ENCODE assay signal across 2 cellular contexts in genomic region chr18:11203998-11204397, GRCh38.
TF ChIP-seq lines count a peak whose summit lies in the region.

No MANE protein-coding gene starts in this region.

TF ChIP-seq in A549, 52 proteins besides CTCF, POLR2A, EP300 and RAD21:
- no peak for TF ChIP-seq HOXB5 (CRISPR knock-in tag; IDR thresholded peaks at IDR 0.05)
- TF ChIP-seq HEYL (CRISPR knock-in tag; IDR thresholded peaks at IDR 0.05): no peak
- peak; percentile 58 for TF ChIP-seq MAFK (IDR thresholded peaks at IDR 0.05; ENCODE audit: partially characterized antibody)
- TF ChIP-seq MAZ (IDR thresholded peaks at IDR 0.05; ENCODE audit: borderline replicate concordance, low read depth, low read length): no peak

TF ChIP-seq in K562, 482 proteins besides CTCF, POLR2A, EP300 and RAD21:
- TF ChIP-seq ZNF316 (IDR thresholded peaks at IDR 0.05) (0 out of 2 replicates have a peak, but pooled peaks have one; percentile 9), CBFB (CRISPR knock-in tag; IDR thresholded peaks at IDR 0.05) (no peak)
